In genomic region chr20:428658-429200, GRCh38 we compare ENCODE assay signal across 20 cellular contexts. TPM values are rescaled to one million over a fixed set of nuclear protein-coding genes. Genes with fewer than 3 reads are reported as not detected.
DNase-seq lines count a peak whose midpoint lies in the region; ATAC-seq, FAIRE-seq and TF ChIP-seq lines count a peak whose summit lies in the region.
"Had no signal": no experiment of that assay in that cellular context is flagged by ENCODE, and none has a peak within 500 bp of the region (broad histone marks: within the 10 kb centered on the region; RNA-seq: fewer than 3 reads in every experiment).

No MANE protein-coding gene starts in this region.

- in situ Hi-C loops in HepG2 (cut with HindIII; ENCODE audit: extremely low pct_ligation_motif_present, low pct_unique_long_range_greater_than_20kb), result no loop called here
- in situ Hi-C loops in HAP-1 (cut with MboI; ENCODE audit: low sequenced_read_pairs), result no loop called here

- H3K79me2 ChIP-seq in GM23338 (replicated peaks; ENCODE audit: insufficient read depth) (no peaks in the 10 kb centered on the region), HepG2 (ENCODE audit: insufficient read depth, low read length) (no peaks in the 10 kb centered on the region)

- H3K27me3 ChIP-seq in GM23338 (ENCODE audit: insufficient read depth) (peaks cover 12% of the 10 kb centered on the region), HepG2 (ENCODE audit: control insufficient read depth in 1 of 2, insufficient read depth in 2 of 2, low read length in 2 of 2) (no peaks in the 10 kb centered on the region), HAP-1 (ENCODE audit: low read depth) (no peaks in the 10 kb centered on the region)
- H3K27me3 ChIP-seq: cardiac muscle cell, heart left ventricle, sigmoid colon, upper lobe of right lung had no signal

- CTCF ChIA-PET in HepG2 (lab: Yijun Ruan, JAX; ENCODE audit: low intra/inter-chr PET ratio, low total read pairs), result interaction anchor here (1.1 kb wide), 1 partner anchor 75 kb away, joined by 3 read pairs; no protein-coding TSS in a partner anchor

- BruUV-seq in HepG2 (replicated peaks; lab: Mats Ljungman, UMichigan), result no TSS peak

- intact Hi-C loops in HepG2 (cut with micrococcal nuclease; ENCODE audit: unreplicated experiment), result no loop called here

- H3K4me3 ChIP-seq in GM23338, result no peak overlapping the region
- no peak overlapping the region for H3K4me3 ChIP-seq in HepG2 (replicated peaks in 1 of 3; ENCODE audit: insufficient read depth in 1 of 3, low read depth in 2 of 3, low read length in 3 of 3)
- no peak overlapping the region for H3K4me3 ChIP-seq in HAP-1
- H3K4me3 ChIP-seq: cardiac muscle cell, heart left ventricle, sigmoid colon, upper lobe of right lung had no signal

- no peak overlapping the region for H3K4me2 ChIP-seq in GM23338
- no peak overlapping the region for H3K4me2 ChIP-seq in HepG2 (ENCODE audit: low read depth, low read length)

- no peak overlapping the region for H3K9ac ChIP-seq in HepG2 (ENCODE audit: insufficient read depth, low read depth, low read length)

- H3K27ac Mint-ChIP-seq in GM23338, result no peak overlapping the region
- H3K27ac Mint-ChIP-seq: activated naive CD4-positive, alpha-beta T cell treated with anti-CD3 and anti-CD28 coated beads, Interleukin-2, amount 10 ng/mL, durations not matched to agents 7 days and 5 days had no signal

- H3K27me3 Mint-ChIP-seq in GM23338 (ENCODE audit: insufficient read depth, low read depth, poor library complexity), result peaks cover 23% of the 10 kb centered on the region
- H3K27me3 Mint-ChIP-seq: activated naive CD4-positive, alpha-beta T cell treated with anti-CD3 and anti-CD28 coated beads, Interleukin-2, amount 10 ng/mL, durations not matched to agents 7 days and 5 days had no signal

- H3K4me1 ChIP-seq in GM23338 (ENCODE audit: insufficient read depth), result peaks cover 4% of the 10 kb centered on the region
- H3K4me1 ChIP-seq in HepG2 (ENCODE audit: insufficient read depth, low read length), result no peaks in the 10 kb centered on the region
- H3K4me1 ChIP-seq in HAP-1, result peaks cover 3% of the 10 kb centered on the region; the same call in 1 of the 2 replicates
- H3K4me1 ChIP-seq: sigmoid colon, upper lobe of right lung had no signal

- no peak overlapping the region for H3K4me3 Mint-ChIP-seq in GM23338
- H3K4me3 Mint-ChIP-seq: activated naive CD4-positive, alpha-beta T cell treated with anti-CD3 and anti-CD28 coated beads, Interleukin-2, amount 10 ng/mL, durations not matched to agents 7 days and 5 days; neural crest cell had no signal

- DNase-seq in NCI-H82 (lab: John Stamatoyannopoulos, UW) (peak; percentile 17), NCI-H82 treated with DMSO at 0.1 percent for 48 hours (lab: John Stamatoyannopoulos, UW; ENCODE audit: unreplicated experiment) (no peak), GM23338 (ENCODE audit: low spot score) (peak; percentile 60), SW480 (ENCODE audit: low spot score) (peak; percentile 92), HepG2 (ENCODE audit: low spot score) (no peak), HAP-1 (ENCODE audit: low spot score in 2 of 2) (no peak)
- DNase-seq: activated naive CD4-positive, alpha-beta T cell treated with anti-CD3 and anti-CD28 coated beads, Interleukin-2, amount 10 ng/mL, durations not matched to agents 7 days and 5 days; activated T-cell treated with anti-CD3 and anti-CD28 coated beads, Interleukin-2, amount 50 U/mL, for 1 hour; anterior cingulate cortex; heart left ventricle; KG1; left ventricle myocardium superior; NCI-H1436; sigmoid colon; T-helper 9 cell; upper lobe of right lung had no signal

- FAIRE-seq in HepG2 (lab: Jason Lieb, UNC), result no peak

- H3K36me3 ChIP-seq in GM23338 (ENCODE audit: insufficient read depth) (no peaks in the 10 kb centered on the region), HepG2 (replicated peaks in 1 of 2; ENCODE audit: control insufficient read depth in 1 of 2, insufficient read depth in 2 of 2, low read length in 2 of 2) (peaks cover 35 to 61% of the 10 kb centered on the region in 2 experiments), HAP-1 (replicated peaks) (peaks cover 54% of the 10 kb centered on the region)
- H3K36me3 ChIP-seq: cardiac muscle cell had no signal

- peaks cover 11% of the 10 kb centered on the region for H3K4me1 Mint-ChIP-seq in GM23338

- TF ChIP-seq CTCF in GM23338 (conservative IDR thresholded peaks at IDR 0.05; ENCODE audit: low read depth in 2 of 2), result peak; percentile 9 to 38; a peak in 3 of 4 replicates
- no peak for TF ChIP-seq CTCF in HepG2 (CRISPR knock-in tag; IDR thresholded peaks at IDR 0.05)

- H3K9me2 ChIP-seq in GM23338 (ENCODE audit: insufficient read depth), result no peaks in the 10 kb centered on the region

- H3K27ac ChIP-seq in GM23338 (ENCODE audit: low read depth) (no peak overlapping the region), HepG2 (ENCODE audit: extremely low read length, insufficient read depth, low read length) (no peak overlapping the region)
- H3K27ac ChIP-seq: cardiac muscle cell, heart left ventricle, sigmoid colon, upper lobe of right lung had no signal

- peaks cover 45% of the 10 kb centered on the region for H3K36me3 Mint-ChIP-seq in GM23338 (ENCODE audit: low read depth)

- H3K9me3 ChIP-seq in HepG2 (ENCODE audit: low read length) (no peaks in the 10 kb centered on the region), HAP-1 (no peaks in the 10 kb centered on the region)
- H3K9me3 ChIP-seq: heart left ventricle, sigmoid colon, upper lobe of right lung had no signal

- ATAC-seq in GM23338 (peak; percentile 78), HepG2 (peak; percentile 1; the same call in 2 of the 3 replicates), HG03196 (IDR thresholded peaks at IDR 0.05; ENCODE audit: unreplicated experiment) (no peak), GM21619 (IDR thresholded peaks at IDR 0.05; ENCODE audit: unreplicated experiment) (no peak)
- ATAC-seq: heart left ventricle, left ventricle myocardium superior, upper lobe of right lung had no signal

- 92% methylated on average over 14 of the region's 14 CpGs for WGBS in HepG2 (ENCODE audit: low lambda C conversion rate)

- peak; percentile 40; the same call in 1 of the 2 replicates for TF ChIP-seq RAD21 in HepG2 (CRISPR knock-in tag; IDR thresholded peaks at IDR 0.05)

- TF ChIP-seq POLR2A in HepG2 (IDR thresholded peaks at IDR 0.05; ENCODE audit: insufficient read depth in 1 of 2, low read depth in 2 of 2, low read length in 2 of 2), result 0 out of 4 replicates have a peak, but pooled peaks of 1 of the 2 experiments have one; percentile 27

- POLR2A ChIA-PET in HepG2 (lab: Yijun Ruan, JAX), result interaction anchor here (1.1 to 3.3 kb wide), 5 partner anchors 21 to 66 kb away, joined by 3 to 18 read pairs (median 10); partner anchors contain the start of gene RBCK1

- no peaks in the 10 kb centered on the region for H3K9me3 Mint-ChIP-seq in GM23338
- H3K9me3 Mint-ChIP-seq: activated naive CD4-positive, alpha-beta T cell treated with anti-CD3 and anti-CD28 coated beads, Interleukin-2, amount 10 ng/mL, durations not matched to agents 7 days and 5 days; neural crest cell had no signal

- H4K20me1 ChIP-seq in GM23338 (replicated peaks; ENCODE audit: insufficient read depth) (peaks cover 24% of the 10 kb centered on the region), HepG2 (ENCODE audit: insufficient read depth, low read length) (no peaks in the 10 kb centered on the region)

- no peaks in the 10 kb centered on the region for H3F3A ChIP-seq in GM23338 (replicated peaks; ENCODE audit: low read depth)

- H2AFZ ChIP-seq in GM23338 (no peak overlapping the region), HepG2 (ENCODE audit: low read length) (no peak overlapping the region)

- no peak for TF ChIP-seq EP300 in HepG2 (IDR thresholded peaks at IDR 0.05; ENCODE audit: low read depth in 2 of 2, low read length in 2 of 2)
- no peak for TF ChIP-seq EP300 in HepG2 (CRISPR knock-in tag; IDR thresholded peaks at IDR 0.05; ENCODE audit: borderline replicate concordance)

RNA-seq across cellular contexts. Expression of gene RBCK1, which starts 20.6 kb away (rescaled TPM):
- 56.8 and 65.3 TPM in 2 replicates for total RNA-seq in GM23338 (2014; rRNA removed; shearing (Covaris generic))
- polyA plus RNA-seq in GM23338 (2016; fragmentation: Nextera tagmentation; extraction: Ambion mirVana) (46.5 and 52.6 TPM in 2 replicates), HepG2 (2011; rRNA removed) (215 and 270 TPM in 2 replicates)
- 121 and 149 TPM in 2 replicates for total RNA-seq in HepG2 (2016; rRNA removed; fragmentation: Illumina TruSeq; extraction: Trizol)
- total RNA-seq in HepG2 (2016; cell fraction: cytosol; rRNA removed; fragmentation: Illumina TruSeq; extraction: Trizol; ENCODE audit: low read depth), result 176 and 212 TPM in 2 replicates
- 110 and 147 TPM in 2 replicates for total RNA-seq in HepG2 (2016; cell fraction: insoluble cytoplasmic fraction; rRNA removed; fragmentation: Illumina TruSeq; extraction: Trizol)
- 217 and 241 TPM in 2 replicates for total RNA-seq in HepG2 (2016; cell fraction: membrane; rRNA removed; fragmentation: Illumina TruSeq; extraction: Trizol)
- total RNA-seq in HepG2 (2016; cell fraction: nucleus; rRNA removed; fragmentation: Illumina TruSeq; extraction: Trizol), result 83.9 and 95.5 TPM in 2 replicates
- 171 and 196 TPM in 2 replicates for polyA plus RNA-seq in HepG2 (2011; cell fraction: cytosol; rRNA removed)
- 558 and 618 TPM in 2 replicates for polyA plus RNA-seq in HepG2 (2011; cell fraction: nucleus; rRNA removed)
- polyA plus RNA-seq in HepG2 (2012), result 207 and 311 TPM in 2 replicates
- 291 and 331 TPM in 2 replicates for polyA plus RNA-seq in HepG2 (2016; cell fraction: cytosol; fragmentation: Illumina TruSeq; extraction: Trizol; ENCODE audit: low read depth)
- polyA plus RNA-seq in HepG2 (2016; cell fraction: insoluble cytoplasmic fraction; fragmentation: Illumina TruSeq; extraction: Trizol; ENCODE audit: low read depth), result 144 and 159 TPM in 2 replicates
- 277 and 299 TPM in 2 replicates for polyA plus RNA-seq in HepG2 (2016; cell fraction: membrane; fragmentation: Illumina TruSeq; extraction: Trizol; ENCODE audit: low read depth)
- polyA plus RNA-seq in HepG2 (2016; cell fraction: nucleus; fragmentation: Illumina TruSeq; extraction: Trizol; ENCODE audit: insufficient read depth, low read depth), result 357 and 365 TPM in 2 replicates
- 36.5 and 119 TPM in 2 replicates for polyA minus RNA-seq in HepG2 (2011; rRNA and poly(A)+ RNA removed; ENCODE audit: low replicate concordance)
- polyA minus RNA-seq in HepG2 (2011; cell fraction: cytosol; rRNA and poly(A)+ RNA removed), result 65.9 and 88.8 TPM in 2 replicates
- polyA minus RNA-seq in HepG2 (2011; cell fraction: nucleus; rRNA and poly(A)+ RNA removed), result 102 and 144 TPM in 2 replicates

RNA-seq across cellular contexts. Expression of gene TBC1D20, which starts 33.6 kb away (rescaled TPM):
- 15.0 and 15.2 TPM in 2 replicates for total RNA-seq in GM23338 (2014; rRNA removed; shearing (Covaris generic))
- polyA plus RNA-seq in GM23338 (2016; fragmentation: Nextera tagmentation; extraction: Ambion mirVana), result 4.8 and 5.0 TPM in 2 replicates
- 36.6 and 45.9 TPM in 2 replicates for total RNA-seq in HepG2 (2016; rRNA removed; fragmentation: Illumina TruSeq; extraction: Trizol)
- total RNA-seq in HepG2 (2016; cell fraction: cytosol; rRNA removed; fragmentation: Illumina TruSeq; extraction: Trizol; ENCODE audit: low read depth), result 24.9 and 29.1 TPM in 2 replicates
- total RNA-seq in HepG2 (2016; cell fraction: insoluble cytoplasmic fraction; rRNA removed; fragmentation: Illumina TruSeq; extraction: Trizol), result 36.8 and 43.1 TPM in 2 replicates
- total RNA-seq in HepG2 (2016; cell fraction: membrane; rRNA removed; fragmentation: Illumina TruSeq; extraction: Trizol), result 49.8 and 56.6 TPM in 2 replicates
- total RNA-seq in HepG2 (2016; cell fraction: nucleus; rRNA removed; fragmentation: Illumina TruSeq; extraction: Trizol), result 26.9 and 31.0 TPM in 2 replicates
- polyA plus RNA-seq in HepG2 (2011; rRNA removed), result 47.1 and 55.2 TPM in 2 replicates
- polyA plus RNA-seq in HepG2 (2011; cell fraction: cytosol; rRNA removed), result 46.2 and 50.9 TPM in 2 replicates
- polyA plus RNA-seq in HepG2 (2011; cell fraction: nucleus; rRNA removed), result 67.6 and 73.0 TPM in 2 replicates
- 26.7 and 33.9 TPM in 2 replicates for polyA plus RNA-seq in HepG2 (2012)
- polyA plus RNA-seq in HepG2 (2016; cell fraction: cytosol; fragmentation: Illumina TruSeq; extraction: Trizol; ENCODE audit: low read depth), result 27.0 and 32.1 TPM in 2 replicates
- polyA plus RNA-seq in HepG2 (2016; cell fraction: insoluble cytoplasmic fraction; fragmentation: Illumina TruSeq; extraction: Trizol; ENCODE audit: low read depth), result 46.6 and 47.0 TPM in 2 replicates
- 37.5 and 43.9 TPM in 2 replicates for polyA plus RNA-seq in HepG2 (2016; cell fraction: membrane; fragmentation: Illumina TruSeq; extraction: Trizol; ENCODE audit: low read depth)
- polyA plus RNA-seq in HepG2 (2016; cell fraction: nucleus; fragmentation: Illumina TruSeq; extraction: Trizol; ENCODE audit: insufficient read depth, low read depth), result 57.7 and 59.0 TPM in 2 replicates
- 35.8 and 117 TPM in 2 replicates for polyA minus RNA-seq in HepG2 (2011; rRNA and poly(A)+ RNA removed; ENCODE audit: low replicate concordance)
- 21.9 and 28.9 TPM in 2 replicates for polyA minus RNA-seq in HepG2 (2011; cell fraction: cytosol; rRNA and poly(A)+ RNA removed)
- polyA minus RNA-seq in HepG2 (2011; cell fraction: nucleus; rRNA and poly(A)+ RNA removed), result 37.1 and 38.0 TPM in 2 replicates

RNA-seq across cellular contexts. Expression of gene TRIB3, which starts 48.2 kb away (rescaled TPM):
- 13.7 and 21.0 TPM in 2 replicates for total RNA-seq in GM23338 (2014; rRNA removed; shearing (Covaris generic))
- polyA plus RNA-seq in GM23338 (2016; fragmentation: Nextera tagmentation; extraction: Ambion mirVana) (5.8 and 6.9 TPM in 2 replicates), HepG2 (2011; rRNA removed) (150 and 241 TPM in 2 replicates)
- total RNA-seq in HepG2 (2016; rRNA removed; fragmentation: Illumina TruSeq; extraction: Trizol), result 106 and 115 TPM in 2 replicates
- total RNA-seq in HepG2 (2016; cell fraction: cytosol; rRNA removed; fragmentation: Illumina TruSeq; extraction: Trizol; ENCODE audit: low read depth), result 40.1 and 45.0 TPM in 2 replicates
- total RNA-seq in HepG2 (2016; cell fraction: insoluble cytoplasmic fraction; rRNA removed; fragmentation: Illumina TruSeq; extraction: Trizol), result 106 and 115 TPM in 2 replicates
- 107 and 130 TPM in 2 replicates for total RNA-seq in HepG2 (2016; cell fraction: membrane; rRNA removed; fragmentation: Illumina TruSeq; extraction: Trizol)
- total RNA-seq in HepG2 (2016; cell fraction: nucleus; rRNA removed; fragmentation: Illumina TruSeq; extraction: Trizol), result 47.6 and 54.9 TPM in 2 replicates
- 165 and 177 TPM in 2 replicates for polyA plus RNA-seq in HepG2 (2011; cell fraction: cytosol; rRNA removed)
- polyA plus RNA-seq in HepG2 (2011; cell fraction: nucleus; rRNA removed), result 122 and 148 TPM in 2 replicates
- 78.0 and 193 TPM in 2 replicates for polyA plus RNA-seq in HepG2 (2012)
- 33.6 and 42.0 TPM in 2 replicates for polyA plus RNA-seq in HepG2 (2016; cell fraction: cytosol; fragmentation: Illumina TruSeq; extraction: Trizol; ENCODE audit: low read depth)
- polyA plus RNA-seq in HepG2 (2016; cell fraction: insoluble cytoplasmic fraction; fragmentation: Illumina TruSeq; extraction: Trizol; ENCODE audit: low read depth), result 99.1 and 105 TPM in 2 replicates
- polyA plus RNA-seq in HepG2 (2016; cell fraction: membrane; fragmentation: Illumina TruSeq; extraction: Trizol; ENCODE audit: low read depth), result 76.6 and 88.5 TPM in 2 replicates
- 77.9 and 79.0 TPM in 2 replicates for polyA plus RNA-seq in HepG2 (2016; cell fraction: nucleus; fragmentation: Illumina TruSeq; extraction: Trizol; ENCODE audit: insufficient read depth, low read depth)
- 66.9 and 301 TPM in 2 replicates for polyA minus RNA-seq in HepG2 (2011; rRNA and poly(A)+ RNA removed; ENCODE audit: low replicate concordance)
- 115 and 151 TPM in 2 replicates for polyA minus RNA-seq in HepG2 (2011; cell fraction: cytosol; rRNA and poly(A)+ RNA removed)
- 35.9 and 65.3 TPM in 2 replicates for polyA minus RNA-seq in HepG2 (2011; cell fraction: nucleus; rRNA and poly(A)+ RNA removed)

Comparison
In these comparisons a context has a peak if more than half of its experiments do, and no peak if none do; other contexts are left out.
1. DNase-seq: peak in NCI-H82 (single experiment), GM23338 (single experiment) and SW480 (single experiment); none in NCI-H82 treated with DMSO at 0.1 percent for 48 hours (single experiment), HepG2 (single experiment) and HAP-1 (0 of 2).
2. ATAC-seq: peak in GM23338 (single experiment) and HepG2 (single experiment); none in HG03196 (single experiment) and GM21619 (single experiment).